ENCODE assay signal across 8 cellular contexts in the genomic region with DNA sequence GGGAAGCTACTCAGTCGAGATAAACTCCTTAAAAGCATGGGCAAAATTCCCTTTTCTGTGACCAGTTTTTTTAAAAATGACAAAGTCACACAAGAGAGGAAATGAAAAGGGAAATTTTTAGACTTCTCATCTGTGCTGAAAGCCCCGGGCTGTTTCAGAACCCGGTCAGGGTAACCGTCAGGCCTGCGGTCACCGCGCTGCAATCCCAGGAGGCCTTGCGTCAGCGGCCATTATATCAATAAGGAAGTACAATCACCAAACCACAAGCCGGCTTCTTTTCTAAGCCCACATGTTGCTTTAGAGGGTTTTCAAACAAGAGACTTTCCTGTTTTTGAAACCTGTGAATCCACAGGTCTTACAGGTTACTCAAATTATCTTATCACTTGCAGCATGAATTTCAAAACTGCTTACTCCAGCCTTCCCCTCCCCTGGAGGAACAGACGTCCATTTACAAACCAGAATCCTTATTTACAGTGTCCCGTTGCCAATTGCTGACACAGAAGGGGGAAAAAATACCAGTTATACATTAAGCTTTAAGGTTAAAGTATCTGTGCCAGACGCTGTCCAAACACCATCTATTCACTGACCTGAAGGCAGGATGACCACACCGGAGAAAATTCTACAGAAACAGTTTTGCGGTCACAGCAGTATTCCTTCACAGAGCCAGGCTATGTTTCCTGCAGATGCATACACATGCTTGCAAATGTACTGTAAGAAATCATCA.
A peak's percentile ranks its signal among the peaks of the same experiment; 100 is the strongest.
DNase-seq lines count a peak whose midpoint lies in the region; ATAC-seq, FAIRE-seq and TF ChIP-seq lines count a peak whose summit lies in the region.

No MANE protein-coding gene starts in this region.

- H3K4me1 ChIP-seq in right cardiac atrium (ENCODE audit: control insufficient read depth, insufficient read depth, low read length): peaks cover 14% of the 10 kb centered on the region

- H3K36me3 ChIP-seq in SU-DHL-6 (ENCODE audit: low read length): no peaks in the 10 kb centered on the region

- H3K27ac ChIP-seq in SU-DHL-6 (ENCODE audit: low read depth, low read length) (peak overlapping the region; percentile 97), right cardiac atrium (ENCODE audit: low read length) (peak overlapping the region; percentile 62)

- peak; percentile 19 for FAIRE-seq in A204.1 (lab: Jason Lieb, UNC)

- peak overlapping the region; percentile 35 for H2AFZ ChIP-seq in SU-DHL-6 (ENCODE audit: low read depth, low read length, severe bottlenecking)

- H3K79me2 ChIP-seq in SU-DHL-6 (ENCODE audit: insufficient read depth, low read length): no peaks in the 10 kb centered on the region

- H3K9me3 Mint-ChIP-seq in activated naive CD8-positive, alpha-beta T cell treated with anti-CD3 and anti-CD28 coated beads for 36 hours: no peaks in the 10 kb centered on the region

- peaks cover 13% of the 10 kb centered on the region for H3K36me3 Mint-ChIP-seq in activated naive CD8-positive, alpha-beta T cell treated with anti-CD3 and anti-CD28 coated beads for 36 hours

- peak overlapping the region; percentile 58 for H3K9ac ChIP-seq in SU-DHL-6 (ENCODE audit: low read length)

- WGBS in right cardiac atrium: 37% methylated on average over 15 of the region's 15 CpGs

- no peaks in the 10 kb centered on the region for H4K20me1 ChIP-seq in SU-DHL-6 (ENCODE audit: low read depth, low read length)

- H3K4me1 Mint-ChIP-seq in activated naive CD8-positive, alpha-beta T cell treated with anti-CD3 and anti-CD28 coated beads for 36 hours: peaks cover 66% of the 10 kb centered on the region

- H3K4me2 ChIP-seq in SU-DHL-6 (ENCODE audit: low read depth, low read length, poor library complexity, severe bottlenecking): peak overlapping the region; percentile 77

- peak overlapping the region; percentile 42 for H3K4me3 Mint-ChIP-seq in activated naive CD8-positive, alpha-beta T cell treated with anti-CD3 and anti-CD28 coated beads for 36 hours

- no peak for TF ChIP-seq CTCF in SU-DHL-6 (IDR thresholded peaks at IDR 0.05; ENCODE audit: insufficient read depth, low read length, poor library complexity, severe bottlenecking)

- no peaks in the 10 kb centered on the region for H3K9me2 ChIP-seq in SU-DHL-6 (replicated peaks; ENCODE audit: insufficient read depth, low read length)

- H3K27ac Mint-ChIP-seq in activated naive CD8-positive, alpha-beta T cell treated with anti-CD3 and anti-CD28 coated beads for 36 hours: peak overlapping the region; percentile 92

- H3K4me3 ChIP-seq in SU-DHL-6 (ENCODE audit: insufficient read depth, low read length, poor library complexity, severe bottlenecking) (peak overlapping the region; percentile 19), right cardiac atrium (ENCODE audit: low read length) (no peak overlapping the region)

- no peaks in the 10 kb centered on the region for H3K27me3 Mint-ChIP-seq in activated naive CD8-positive, alpha-beta T cell treated with anti-CD3 and anti-CD28 coated beads for 36 hours

- H3F3A ChIP-seq in SU-DHL-6 (ENCODE audit: insufficient read depth): peaks cover 34% of the 10 kb centered on the region

- no peaks in the 10 kb centered on the region for H3K9me3 ChIP-seq in SU-DHL-6 (ENCODE audit: insufficient read depth, low read length)
- no peaks in the 10 kb centered on the region for H3K9me3 ChIP-seq in right cardiac atrium (ENCODE audit: control insufficient read depth, low read length)

- DNase-seq in activated naive CD8-positive, alpha-beta T cell treated with anti-CD3 and anti-CD28 coated beads for 36 hours: peak; percentile 90
- DNase-seq in right cardiac atrium: peak; percentile 85 to 94 (median 93)
- peak; percentile 87 to 88 for DNase-seq in stimulated activated CD4-positive, alpha-beta T cell treated with anti-CD3 and anti-CD28 coated beads, Interleukin-15, amount 100 ng/mL, for 48 hours (ENCODE audit: low read depth in 2 of 2)
- no peak for DNase-seq in NCI-H2196 treated with DMSO at 0.1 percent for 48 hours (lab: John Stamatoyannopoulos, UW; ENCODE audit: unreplicated experiment)

- H3K27me3 ChIP-seq in SU-DHL-6 (ENCODE audit: low read length): no peaks in the 10 kb centered on the region
- no peaks in the 10 kb centered on the region for H3K27me3 ChIP-seq in right cardiac atrium (ENCODE audit: control insufficient read depth, insufficient read depth)

- intact Hi-C loops in right cardiac atrium (cut with DNase I): loop anchor here in 1 of 4 donors (5.0 kb wide), 1 partner anchor 36 kb away; no protein-coding TSS in a partner anchor

- TF ChIP-seq POLR2A in GM19193 (IDR thresholded peaks at IDR 0.05; ENCODE audit: extremely low read depth, insufficient read depth, insufficient read length): peak; percentile 37

- ATAC-seq in HG03432 (IDR thresholded peaks at IDR 0.05; ENCODE audit: unreplicated experiment) (peak; percentile 87), right cardiac atrium (peak; percentile 43 to 48)
